In the genomic region with DNA sequence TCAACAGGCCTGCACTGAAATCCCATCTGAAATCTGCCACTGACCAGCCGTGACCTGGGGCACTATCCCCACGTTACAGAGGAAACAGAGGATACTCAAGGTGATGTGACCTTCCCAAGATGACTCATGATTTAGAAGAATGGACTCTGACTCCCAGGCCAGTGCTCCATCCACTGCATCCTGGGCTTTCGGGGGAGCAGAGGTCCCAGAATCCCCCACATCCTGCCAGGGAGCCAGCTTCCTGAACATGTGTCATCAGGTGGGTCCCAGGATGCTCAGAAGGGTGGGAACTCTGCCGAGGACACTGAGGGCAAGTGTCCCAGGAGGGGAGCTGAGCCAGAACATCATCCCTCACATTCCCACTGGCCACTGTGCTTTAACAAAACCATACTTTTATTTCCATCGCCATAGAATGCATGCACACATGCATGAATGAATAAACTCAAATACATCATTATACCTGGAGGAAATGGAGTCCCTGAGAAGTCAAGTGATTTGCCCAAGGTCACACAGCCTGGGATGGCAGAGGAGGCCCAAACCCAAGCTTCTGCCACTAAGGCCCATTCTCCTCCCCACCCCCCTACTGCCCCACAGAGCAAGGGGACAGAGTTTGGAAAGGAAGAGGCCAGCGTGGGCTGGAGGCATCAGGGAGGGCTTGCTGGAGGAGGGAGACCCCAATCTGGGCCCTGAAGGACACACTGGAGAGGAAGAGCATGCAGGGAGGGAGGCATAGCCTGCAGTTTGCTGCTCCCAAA, we compare ENCODE assay signal across 27 cellular contexts.
"Had no signal": no experiment of that assay in that cellular context is flagged by ENCODE, and none has a peak within 500 bp of the region (broad histone marks: within the 10 kb centered on the region; RNA-seq: fewer than 3 reads in every experiment).

No MANE protein-coding gene starts in this region.

- DNase-seq: hippocampal formation; kidney glomerular epithelial cell; left cardiac atrium; left lung; lower lobe of right lung; mesendoderm; midbrain; mucosa of descending colon; nephron progenitor cell; occipital lobe; psoas muscle; right lobe of liver; stimulated activated CD4-positive, alpha-beta T cell treated with anti-CD3 and anti-CD28 coated beads, Interleukin-12 subunit alpha, Interleukin-12 subunit beta, amount 100 ng/mL, for 4 hours; stimulated activated CD4-positive, alpha-beta T cell treated with anti-CD3 and anti-CD28 coated beads, Interleukin-15, amount 100 ng/mL, for 24 hours; stimulated activated CD4-positive, alpha-beta T cell treated with anti-CD3 and anti-CD28 coated beads, Interleukin-2, amount 100 ng/mL, for 24 hours; stimulated activated CD4-positive, alpha-beta T cell treated with anti-CD3 and anti-CD28 coated beads, Interleukin-4, amount 100 ng/mL, for 1 hour; stimulated activated naive B cell treated with anti-CD40 and anti-IgM and Interleukin-4, amounts not matched to agents 10 μg/mL and 1 μg/mL and 100 μg/mL, for 72 hours; substantia nigra had no signal

- ATAC-seq: left cardiac atrium; left lung; lower lobe of right lung; mucosa of descending colon; naive thymus-derived CD4-positive, alpha-beta T cell; psoas muscle; right lobe of liver; stimulated activated naive B cell treated with anti-CD40 and anti-IgM and Interleukin-4, amounts not matched to agents 10 μg/mL and 1 μg/mL and 100 μg/mL, for 72 hours had no signal

- H3K9ac ChIP-seq: neural progenitor cell, parathyroid adenoma had no signal

- H3K9me3 ChIP-seq: left lung, lower lobe of right lung, mucosa of descending colon, neutrophil, psoas muscle, right lobe of liver, vagina had no signal

- H3K79me2 ChIP-seq: parathyroid adenoma had no signal

- H3K27me3 ChIP-seq: neural progenitor cell, right lobe of liver, tibial nerve, vagina had no signal

- H2AFZ ChIP-seq: neural progenitor cell, parathyroid adenoma had no signal

- H3K27ac ChIP-seq: left lung, lower lobe of right lung, neural progenitor cell, neutrophil, parathyroid adenoma, psoas muscle, right lobe of liver, tibial nerve, vagina had no signal

- H3K9me3 Mint-ChIP-seq: neural progenitor cell; stimulated activated naive CD8-positive, alpha-beta T cell treated with anti-CD3 and anti-CD28 coated beads, Interleukin-15, Interleukin-2, amounts not matched to agents 100 ng/mL and 50 ng/mL, for 24 hours; type B pancreatic cell had no signal

- H3K4me1 Mint-ChIP-seq: naive thymus-derived CD4-positive, alpha-beta T cell; stimulated activated naive B cell treated with anti-CD40 and anti-IgM and Interleukin-4, amounts not matched to agents 10 μg/mL and 1 μg/mL and 100 μg/mL, for 72 hours had no signal

- H3K4me3 ChIP-seq: left lung, lower lobe of right lung, mucosa of descending colon, neural progenitor cell, psoas muscle, right lobe of liver, smooth muscle cell, tibial nerve, vagina had no signal

- H3K27ac Mint-ChIP-seq: naive thymus-derived CD4-positive, alpha-beta T cell; stimulated activated naive B cell treated with anti-CD40 and anti-IgM and Interleukin-4, amounts not matched to agents 10 μg/mL and 1 μg/mL and 100 μg/mL, for 72 hours; stimulated activated naive CD8-positive, alpha-beta T cell treated with anti-CD3 and anti-CD28 coated beads, Interleukin-15, Interleukin-2, amounts not matched to agents 100 ng/mL and 50 ng/mL, for 24 hours; type B pancreatic cell had no signal

- H3K36me3 Mint-ChIP-seq: naive thymus-derived CD4-positive, alpha-beta T cell; neural progenitor cell; stimulated activated naive B cell treated with anti-CD40 and anti-IgM and Interleukin-4, amounts not matched to agents 10 μg/mL and 1 μg/mL and 100 μg/mL, for 72 hours; type B pancreatic cell had no signal

- H3K36me3 ChIP-seq: left lung, lower lobe of right lung, neural progenitor cell, neutrophil, right lobe of liver, tibial nerve, vagina had no signal

- H3K4me2 ChIP-seq: neural progenitor cell, smooth muscle cell had no signal

- H3K4me3 Mint-ChIP-seq: naive thymus-derived CD4-positive, alpha-beta T cell; nephron progenitor cell; neural progenitor cell; stimulated activated naive B cell treated with anti-CD40 and anti-IgM and Interleukin-4, amounts not matched to agents 10 μg/mL and 1 μg/mL and 100 μg/mL, for 72 hours; stimulated activated naive CD8-positive, alpha-beta T cell treated with anti-CD3 and anti-CD28 coated beads, Interleukin-15, Interleukin-2, amounts not matched to agents 100 ng/mL and 50 ng/mL, for 24 hours; type B pancreatic cell had no signal

- H3K4me1 ChIP-seq: left lung, lower lobe of right lung, neural progenitor cell, parathyroid adenoma, psoas muscle, right lobe of liver, tibial nerve, vagina had no signal
